12 cellular contexts compared by ENCODE assay signal in the genomic region with DNA sequence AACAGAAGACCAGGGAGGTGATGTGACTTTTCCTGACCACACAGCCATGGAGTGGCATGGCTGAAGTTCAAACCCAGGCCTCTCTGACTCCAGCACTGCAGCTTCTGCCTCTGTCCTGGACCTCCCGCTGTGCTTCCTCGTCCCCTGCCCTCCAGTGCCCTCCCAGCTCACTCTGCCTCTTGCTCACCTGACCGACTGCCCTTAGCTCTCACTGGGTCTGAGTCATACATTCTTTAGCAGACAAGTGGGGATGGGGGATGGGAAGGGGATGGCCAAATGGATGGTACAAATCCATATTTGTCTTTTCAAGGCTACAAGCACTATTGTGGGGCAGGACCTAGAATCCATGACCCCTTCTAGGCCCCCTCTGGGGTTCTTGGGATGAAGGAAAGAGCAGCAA. TPM values are rescaled to one million over a fixed set of nuclear protein-coding genes. Genes with fewer than 3 reads are reported as not detected.
DNase-seq lines count a peak whose midpoint lies in the region; ATAC-seq, FAIRE-seq and TF ChIP-seq lines count a peak whose summit lies in the region.
"Had no signal": no experiment of that assay in that cellular context is flagged by ENCODE, and none has a peak within 500 bp of the region (broad histone marks: within the 10 kb centered on the region; RNA-seq: fewer than 3 reads in every experiment).

No MANE protein-coding gene starts in this region.

- in situ Hi-C loops in G401 (cut with HindIII; ENCODE audit: low sequenced_read_pairs), result no loop called here

- H3K4me3 Mint-ChIP-seq in astrocyte (ENCODE audit: unreplicated experiment), result peak overlapping the region; percentile 51
- H3K4me3 Mint-ChIP-seq in activated CD8-positive, alpha-beta T cell treated with anti-CD3 and anti-CD28 coated beads, Interleukin-2, amount 10 ng/mL, durations not matched to agents 7 days and 5 days, result no peak overlapping the region

- H3K27me3 ChIP-seq in astrocyte (ENCODE audit: insufficient read depth, low read length), result no peaks in the 10 kb centered on the region
- H3K27me3 ChIP-seq: heart right ventricle had no signal

- FAIRE-seq in astrocyte (lab: Jason Lieb, UNC) (no peak), urothelium cell line (lab: Jason Lieb, UNC) (peak; percentile 71)

- H3K27ac Mint-ChIP-seq in astrocyte (ENCODE audit: unreplicated experiment), result peak overlapping the region; percentile 15
- H3K27ac Mint-ChIP-seq in activated CD8-positive, alpha-beta T cell treated with anti-CD3 and anti-CD28 coated beads, Interleukin-2, amount 10 ng/mL, durations not matched to agents 7 days and 5 days, result no peak overlapping the region

- H3K36me3 ChIP-seq in astrocyte (ENCODE audit: insufficient read depth, low read length), result no peaks in the 10 kb centered on the region
- H3K36me3 ChIP-seq: heart right ventricle, WERI-Rb-1 had no signal

- peaks cover 2% of the 10 kb centered on the region for H3K36me3 Mint-ChIP-seq in astrocyte (ENCODE audit: low read depth, unreplicated experiment)
- H3K36me3 Mint-ChIP-seq in activated CD8-positive, alpha-beta T cell treated with anti-CD3 and anti-CD28 coated beads, Interleukin-2, amount 10 ng/mL, durations not matched to agents 7 days and 5 days (ENCODE audit: low read depth), result no peaks in the 10 kb centered on the region

- POLR2A ChIA-PET in activated CD8-positive, alpha-beta T cell treated with anti-CD3 and anti-CD28 coated beads, Interleukin-2, amount 10 ng/mL, durations not matched to agents 7 days and 5 days (lab: Charles Lee), result no interaction called here

- H3K9me3 ChIP-seq in astrocyte (ENCODE audit: insufficient read depth, low read depth, low read length), result no peaks in the 10 kb centered on the region
- H3K9me3 ChIP-seq: heart right ventricle had no signal

- peaks cover 3% of the 10 kb centered on the region for H3K9me3 Mint-ChIP-seq in astrocyte (ENCODE audit: unreplicated experiment)
- no peaks in the 10 kb centered on the region for H3K9me3 Mint-ChIP-seq in activated CD8-positive, alpha-beta T cell treated with anti-CD3 and anti-CD28 coated beads, Interleukin-2, amount 10 ng/mL, durations not matched to agents 7 days and 5 days (ENCODE audit: insufficient read depth)

- no peak for TF ChIP-seq CTCF in astrocyte (IDR thresholded peaks at IDR 0.05; ENCODE audit: insufficient read depth, low read depth, low read length)

- H3K27me3 Mint-ChIP-seq in astrocyte (ENCODE audit: low read depth, unreplicated experiment), result peaks cover 31% of the 10 kb centered on the region
- H3K27me3 Mint-ChIP-seq in activated CD8-positive, alpha-beta T cell treated with anti-CD3 and anti-CD28 coated beads, Interleukin-2, amount 10 ng/mL, durations not matched to agents 7 days and 5 days (ENCODE audit: low read depth), result no peaks in the 10 kb centered on the region

- no peaks in the 10 kb centered on the region for H3K79me2 ChIP-seq in astrocyte (ENCODE audit: insufficient read depth, low read length)

- H3K9ac ChIP-seq in astrocyte (ENCODE audit: low read length), result no peak overlapping the region

- no peaks in the 10 kb centered on the region for H4K20me1 ChIP-seq in astrocyte (ENCODE audit: insufficient read depth, low read length)

- peaks cover 16% of the 10 kb centered on the region for H3K4me1 ChIP-seq in astrocyte (ENCODE audit: insufficient read depth, low read length)
- H3K4me1 ChIP-seq: heart right ventricle had no signal

- H2AFZ ChIP-seq in astrocyte (ENCODE audit: low read depth, low read length), result no peak overlapping the region

- no peak overlapping the region for H3K27ac ChIP-seq in astrocyte (ENCODE audit: low read depth, low read length)
- H3K27ac ChIP-seq: heart right ventricle, WERI-Rb-1 had no signal

- H3K4me1 Mint-ChIP-seq in astrocyte (ENCODE audit: low read depth, unreplicated experiment), result peaks cover 23% of the 10 kb centered on the region
- no peaks in the 10 kb centered on the region for H3K4me1 Mint-ChIP-seq in activated CD8-positive, alpha-beta T cell treated with anti-CD3 and anti-CD28 coated beads, Interleukin-2, amount 10 ng/mL, durations not matched to agents 7 days and 5 days (ENCODE audit: low read depth)

- peak; percentile 64 for DNase-seq in HPDE6-E6E7 (ENCODE audit: extremely low spot score)
- DNase-seq in astrocyte (ENCODE audit: low read depth), result peak; percentile 20
- DNase-seq in iPS-NIHi7 (ENCODE audit: extremely low spot score), result peak; percentile 67
- DNase-seq in urothelium cell line (ENCODE audit: low spot score), result peak; percentile 75
- no peak for DNase-seq in hepatic stellate cell (ENCODE audit: low spot score)
- DNase-seq in activated CD8-positive, alpha-beta T cell treated with anti-CD3 and anti-CD28 coated beads, Interleukin-2, amount 10 ng/mL, durations not matched to agents 7 days and 5 days, result no peak
- no peak for DNase-seq in G401 (ENCODE audit: low spot score)
- DNase-seq: amygdala; effector memory CD4-positive, alpha-beta T cell; heart right ventricle; stimulated activated CD4-positive, alpha-beta T cell treated with anti-CD3 and anti-CD28 coated beads, Interleukin-4, amount 100 ng/mL, for 4 hours; WERI-Rb-1 had no signal

- H3K4me2 ChIP-seq in astrocyte (ENCODE audit: low read length), result peak overlapping the region; percentile 57

- H3K4me3 ChIP-seq in astrocyte (ENCODE audit: insufficient read depth, low read depth, low read length), result no peak overlapping the region
- H3K4me3 ChIP-seq: heart right ventricle had no signal

- ATAC-seq in activated CD8-positive, alpha-beta T cell treated with anti-CD3 and anti-CD28 coated beads, Interleukin-2, amount 10 ng/mL, durations not matched to agents 7 days and 5 days, result no peak
- ATAC-seq: heart right ventricle had no signal

- CTCF ChIA-PET in activated CD8-positive, alpha-beta T cell treated with anti-CD3 and anti-CD28 coated beads, Interleukin-2, amount 10 ng/mL, durations not matched to agents 7 days and 5 days (lab: Charles Lee), result no interaction called here

RNA-seq across cellular contexts. Expression of a gene that starts 33.0 kb away (rescaled TPM):
- 1.0 and 1.3 TPM in 2 replicates for total RNA-seq in astrocyte
- under 1 TPM; 0.68 to 0.71 TPM for total RNA-seq in activated CD8-positive, alpha-beta T cell treated with anti-CD3 and anti-CD28 coated beads, Interleukin-2, amount 10 ng/mL, durations not matched to agents 7 days and 5 days
- 0.92 and 2.1 TPM in 2 replicates for total RNA-seq in G401 (2014; rRNA removed; shearing (Covaris generic))

Comparison
In these comparisons a context has a peak if more than half of its experiments do, and no peak if none do; other contexts are left out.
1. DNase-seq: peak in HPDE6-E6E7 (single experiment), astrocyte (single experiment), iPS-NIHi7 (single experiment) and urothelium cell line (single experiment); none in hepatic stellate cell (single experiment), activated CD8-positive, alpha-beta T cell treated with anti-CD3 and anti-CD28 coated beads, Interleukin-2, amount 10 ng/mL, durations not matched to agents 7 days and 5 days (single experiment) and G401 (single experiment).